In the genomic region with DNA sequence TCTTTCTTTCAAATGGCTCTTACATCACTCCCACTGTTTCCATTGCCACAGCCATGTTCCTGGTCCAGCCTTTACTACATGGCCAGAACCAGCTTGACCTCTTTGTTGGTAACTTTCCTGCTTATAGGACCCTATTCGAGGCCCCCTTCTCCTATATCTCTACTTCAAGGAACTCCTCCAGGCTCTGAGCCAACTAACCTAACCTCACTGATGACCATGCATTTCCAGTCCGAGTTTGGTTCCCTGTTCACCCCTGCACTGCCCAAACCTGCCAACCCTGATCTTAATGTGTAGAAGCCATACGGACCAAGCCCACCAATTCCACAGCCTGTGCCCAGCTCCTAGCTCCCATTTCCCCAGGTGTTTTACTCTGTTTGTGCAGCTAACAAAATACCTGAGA, we compare ENCODE assay signal across 26 cellular contexts.
"Had no signal": no experiment of that assay in that cellular context is flagged by ENCODE, and none has a peak within 500 bp of the region (broad histone marks: within the 10 kb centered on the region; RNA-seq: fewer than 3 reads in every experiment).

No MANE protein-coding gene starts in this region.

- H3K36me3 ChIP-seq: neutrophil, right lobe of liver, suprapubic skin, transverse colon, vagina had no signal

- H3K9me3 ChIP-seq: mucosa of descending colon, neutrophil, right lobe of liver, suprapubic skin, transverse colon, vagina had no signal

- H3K27ac ChIP-seq: dorsolateral prefrontal cortex, foreskin keratinocyte, neutrophil, parathyroid adenoma, right lobe of liver, suprapubic skin, transverse colon, vagina had no signal

- H3K4me3 ChIP-seq: dorsolateral prefrontal cortex, lung, mucosa of descending colon, right lobe of liver, suprapubic skin, transverse colon, vagina had no signal

- H2AFZ ChIP-seq: parathyroid adenoma had no signal

- H3K4me1 ChIP-seq: foreskin keratinocyte, parathyroid adenoma, right lobe of liver, vagina had no signal

- ATAC-seq: foreskin keratinocyte; left colon; left ventricle myocardium superior; mucosa of descending colon; natural killer cell treated with Interleukin-12 subunit alpha and Interleukin-12 subunit beta and Interleukin-15 and Interleukin-18, amount 100 ng/mL, for 72 hours; right lobe of liver; stimulated activated naive CD8-positive, alpha-beta T cell treated with anti-CD3 and anti-CD28 coated beads, Interleukin-15, amount 100 ng/mL, for 72 hours had no signal

- DNase-seq: dorsolateral prefrontal cortex; effector CD4-positive, alpha-beta T cell; foreskin keratinocyte; hypothalamus; immature natural killer cell; islet precursor cell; kidney glomerular epithelial cell; left colon; left ventricle myocardium superior; mucosa of descending colon; naive B cell; right lobe of liver; small intestine; stimulated activated CD4-positive, alpha-beta T cell treated with anti-CD3 and anti-CD28 coated beads, Interleukin-12 subunit alpha, Interleukin-12 subunit beta, amount 100 ng/mL, for 4 hours; stimulated activated CD4-positive, alpha-beta T cell treated with anti-CD3 and anti-CD28 coated beads, Interleukin-1b, Interleukin-23, amount 100 ng/mL, for 48 hours; stimulated activated CD4-positive, alpha-beta T cell treated with anti-CD3 and anti-CD28 coated beads, Interleukin-4, amount 100 ng/mL, for 1 hour; stimulated activated CD8-positive, alpha-beta memory T cell treated with anti-CD3 and anti-CD28 coated beads, Interleukin-4, amount 100 ng/mL, for 48 hours; stimulated activated naive CD4-positive, alpha-beta T cell; stimulated activated naive CD8-positive, alpha-beta T cell treated with anti-CD3 and anti-CD28 coated beads, Interleukin-15, amount 100 ng/mL, for 72 hours; transverse colon had no signal

- H3K27me3 ChIP-seq: dorsolateral prefrontal cortex, foreskin keratinocyte, neutrophil, right lobe of liver, suprapubic skin, transverse colon, vagina had no signal

- H3K79me2 ChIP-seq: parathyroid adenoma had no signal
